In the genomic region with DNA sequence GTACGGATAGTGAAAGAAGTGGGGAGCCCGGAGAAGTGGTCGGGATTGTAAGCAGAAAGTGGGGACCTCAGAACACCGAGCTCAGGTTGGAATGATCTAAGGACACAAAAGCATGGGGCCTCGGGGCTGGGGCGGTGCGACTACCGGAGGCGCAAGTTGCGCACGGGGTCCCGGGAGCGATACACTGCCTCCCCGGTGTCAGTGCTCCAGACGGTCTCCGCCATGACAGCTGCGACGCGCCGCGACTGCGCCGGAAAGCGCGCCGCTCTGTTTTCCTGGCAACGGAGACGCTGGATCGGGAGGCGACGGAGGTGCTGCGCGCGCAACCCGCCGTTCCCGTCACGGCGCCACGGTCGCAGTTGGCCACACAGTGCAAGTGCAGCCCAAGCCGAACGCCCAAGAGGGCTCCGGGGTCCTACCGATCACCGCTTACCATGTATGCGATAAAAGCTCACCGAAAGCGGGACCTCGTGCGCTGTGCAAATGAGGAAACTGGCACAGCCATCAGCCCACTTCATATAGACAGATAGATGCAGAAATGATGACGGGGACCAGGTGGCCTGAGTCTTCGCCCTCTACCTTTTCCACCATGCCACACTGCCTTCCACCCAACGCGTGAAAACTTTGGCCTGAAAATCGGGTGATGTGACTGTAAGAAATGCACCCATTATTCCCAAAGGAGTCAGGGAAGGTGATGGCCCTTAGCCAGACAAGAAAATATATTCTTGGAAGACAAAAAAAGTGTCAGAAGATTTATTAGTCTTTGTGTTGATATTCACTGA, we compare ENCODE assay signal across 8 cellular contexts. TPM values are rescaled to one million over a fixed set of nuclear protein-coding genes. Genes with fewer than 3 reads are reported as not detected.
A peak's percentile ranks its signal among the peaks of the same experiment; 100 is the strongest.
DNase-seq lines count a peak whose midpoint lies in the region; ATAC-seq and FAIRE-seq lines count a peak whose summit lies in the region.

A gene (minus strand): TSS at position 249 of the 782 bp plus-strand sequence. CDS start 25 bp downstream, at position 224.

- H4K20me1 ChIP-seq in BLaER1 treated with 17β-estradiol and CSF1 and Interleukin-3, amounts not matched to agents 10 nM and 100 nM, result no peaks in the 10 kb centered on the region

- peak within 1 kb of the TSS; percentile 90 for H3K4me3 Mint-ChIP-seq in activated CD4-positive, alpha-beta T cell treated with anti-CD3 and anti-CD28 coated beads for 36 hours

- H3K36me3 Mint-ChIP-seq in activated CD4-positive, alpha-beta T cell treated with anti-CD3 and anti-CD28 coated beads for 36 hours (ENCODE audit: low read depth), result no peaks in the 10 kb centered on the region

- peaks cover 10 to 24% (median 20%) of the 10 kb centered on the region in 10 experiments for H3K4me1 ChIP-seq in BLaER1 treated with 17β-estradiol and CSF1 and Interleukin-3, amounts not matched to agents 10 nM and 100 nM

- ATAC-seq in HG03442 (IDR thresholded peaks at IDR 0.05; ENCODE audit: unreplicated experiment), result peak; percentile 93
- peak; percentile 100 for ATAC-seq in activated CD4-positive, alpha-beta T cell treated with anti-CD3 and anti-CD28 coated beads for 36 hours

- POLR2A ChIA-PET in activated CD4-positive, alpha-beta T cell treated with anti-CD3 and anti-CD28 coated beads for 36 hours (lab: Charles Lee), result interaction anchor here (0.6 to 1.2 kb wide), 4 partner anchors 31 to 452 kb away, joined by 3 to 4 read pairs (median 3); a partner anchor contains a TSS

- peaks cover 22% of the 10 kb centered on the region for H3K4me1 Mint-ChIP-seq in activated CD4-positive, alpha-beta T cell treated with anti-CD3 and anti-CD28 coated beads for 36 hours

- peak; percentile 94 for FAIRE-seq in GM19239 (lab: Jason Lieb, UNC)

- H3K9me3 Mint-ChIP-seq in activated CD4-positive, alpha-beta T cell treated with anti-CD3 and anti-CD28 coated beads for 36 hours (ENCODE audit: low read depth), result no peaks in the 10 kb centered on the region

- no peaks in the 10 kb centered on the region for H3K9me3 ChIP-seq in BLaER1 treated with 17β-estradiol and CSF1 and Interleukin-3, amounts not matched to agents 10 nM and 100 nM (replicated peaks in 1 of 11)

- H3K27me3 Mint-ChIP-seq in activated CD4-positive, alpha-beta T cell treated with anti-CD3 and anti-CD28 coated beads for 36 hours, result peaks cover 2% of the 10 kb centered on the region

- H3K4me3 ChIP-seq in BLaER1 treated with 17β-estradiol and CSF1 and Interleukin-3, amounts not matched to agents 10 nM and 100 nM, result peak within 1 kb of the TSS; percentile 57 to 77 (median 68)

- peak within 1 kb of the TSS; percentile 86 for H3K27ac Mint-ChIP-seq in activated CD4-positive, alpha-beta T cell treated with anti-CD3 and anti-CD28 coated beads for 36 hours

- DNase-seq in GM19239 (ENCODE audit: insufficient read length, low spot score) (peak; percentile 91), NCI-H510A treated with DMSO at 0.1 percent for 48 hours (lab: John Stamatoyannopoulos, UW) (peak; percentile 97)
- peak; percentile 98 for DNase-seq in activated CD4-positive, alpha-beta T cell treated with anti-CD3 and anti-CD28 coated beads for 36 hours
- peak; percentile 87 to 94 (median 92) for DNase-seq in stimulated activated CD4-positive, alpha-beta T cell treated with anti-CD3 and anti-CD28 coated beads, Interleukin-1b, Interleukin-23, amount 100 ng/mL, for 24 hours (ENCODE audit: low read depth in 4 of 4, low spot score in 1 of 4)

- H3K36me3 ChIP-seq in BLaER1 treated with 17β-estradiol and CSF1 and Interleukin-3, amounts not matched to agents 10 nM and 100 nM, result peaks cover 0 to 11% (median 0%) of the 10 kb centered on the region in 11 experiments; a peak in 4 of 22 replicates

- peak within 1 kb of the TSS; percentile 74 to 94 (median 85) for H3K4me2 ChIP-seq in BLaER1 treated with 17β-estradiol and CSF1 and Interleukin-3, amounts not matched to agents 10 nM and 100 nM

- intact Hi-C loops in activated CD4-positive, alpha-beta T cell treated with anti-CD3 and anti-CD28 coated beads for 36 hours (cut with DNase I, micrococcal nuclease), result loop anchor here in 1 of 2 experiments (1.0 to 2.0 kb wide), 8 partner anchors 23 to 1134 kb away; a partner anchor contains a TSS

- peak within 1 kb of the TSS; percentile 63 to 85 (median 76) for H3K27ac ChIP-seq in BLaER1 treated with 17β-estradiol and CSF1 and Interleukin-3, amounts not matched to agents 10 nM and 100 nM
- H3K27ac ChIP-seq in cingulate gyrus (ENCODE audit: low read depth, low read length) (peak within 1 kb of the TSS; percentile 71), layer of hippocampus (ENCODE audit: low read depth, low read length) (peak within 1 kb of the TSS; percentile 35)

- CTCF ChIA-PET in activated CD4-positive, alpha-beta T cell treated with anti-CD3 and anti-CD28 coated beads for 36 hours (lab: Charles Lee), result interaction anchor here (0.6 to 2.0 kb wide), 18 partner anchors 9 to 249 kb away, joined by 3 to 9 read pairs (median 4); a partner anchor contains a TSS

- H3K9ac ChIP-seq in BLaER1 treated with 17β-estradiol and CSF1 and Interleukin-3, amounts not matched to agents 10 nM and 100 nM, result peak within 1 kb of the TSS; percentile 73 to 83 (median 79)

- H3K27me3 ChIP-seq in BLaER1 treated with 17β-estradiol and CSF1 and Interleukin-3, amounts not matched to agents 10 nM and 100 nM, result no peaks in the 10 kb centered on the region
- no peaks in the 10 kb centered on the region for H3K27me3 ChIP-seq in layer of hippocampus (ENCODE audit: control insufficient read depth, insufficient read depth, low read length)

RNA-seq across cellular contexts. Expression of the gene that starts here (rescaled TPM):
- total RNA-seq in activated CD4-positive, alpha-beta T cell treated with anti-CD3 and anti-CD28 coated beads for 36 hours, result 10 to 100 TPM; 20.4 to 22.5 TPM

Comparison
In these comparisons a context has a peak if more than half of its experiments do, and no peak if none do; other contexts are left out.
1. Peak in every context shown above with its lines: DNase-seq, ATAC-seq, H3K4me3 ChIP-seq and H3K27ac ChIP-seq.